In the genomic region with DNA sequence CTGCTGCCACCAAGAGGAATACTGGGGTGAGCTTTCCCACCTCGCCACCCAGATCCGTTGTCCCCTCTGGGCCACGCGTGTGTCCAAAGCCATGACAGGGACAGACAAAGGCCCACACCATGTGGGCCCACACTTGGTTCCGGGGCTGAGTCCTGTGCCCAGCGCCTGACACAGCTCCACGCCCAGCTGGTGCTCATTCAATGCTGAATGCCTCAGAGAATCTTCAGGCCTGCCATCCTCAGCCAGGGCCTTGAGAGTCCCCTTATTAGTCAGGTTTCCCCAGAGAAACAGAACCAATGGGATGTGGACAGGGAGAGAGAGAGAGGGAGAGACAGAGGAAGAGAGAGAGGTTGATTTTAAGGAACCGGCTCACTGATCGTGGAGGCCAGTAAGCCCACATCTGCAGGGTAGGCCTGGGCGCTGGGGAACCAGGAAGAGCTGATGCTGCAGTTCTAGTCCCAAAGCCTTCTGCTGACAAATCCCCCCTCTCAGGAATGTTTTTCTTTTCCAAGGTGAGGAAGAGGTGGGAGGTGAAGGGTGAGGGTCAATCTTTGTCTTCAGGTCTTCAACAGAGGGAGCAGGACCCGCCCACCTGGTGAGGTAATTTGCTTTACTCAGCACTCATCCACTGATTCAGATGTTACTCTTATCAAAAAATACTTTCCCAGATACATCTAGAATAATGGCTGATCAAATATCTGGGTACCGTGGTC, we compare ENCODE assay signal across 26 cellular contexts. TPM values are rescaled to one million over a fixed set of nuclear protein-coding genes. Genes with fewer than 3 reads are reported as not detected.
DNase-seq lines count a peak whose midpoint lies in the region; ATAC-seq, FAIRE-seq and TF ChIP-seq lines count a peak whose summit lies in the region.
"Had no signal": no experiment of that assay in that cellular context is flagged by ENCODE, and none has a peak within 500 bp of the region (broad histone marks: within the 10 kb centered on the region; RNA-seq: fewer than 3 reads in every experiment).

No MANE protein-coding gene starts in this region.

- no peaks in the 10 kb centered on the region for H3K36me3 Mint-ChIP-seq in activated CD4-positive, alpha-beta T cell treated with anti-CD3 and anti-CD28 coated beads for 36 hours (ENCODE audit: low read depth)
- H3K36me3 Mint-ChIP-seq in activated CD4-positive, alpha-beta T cell treated with anti-CD3 and anti-CD28 coated beads, Interleukin-2, amount 10 ng/mL, durations not matched to agents 7 days and 5 days (ENCODE audit: low read depth) = no peaks in the 10 kb centered on the region
- peaks cover 2% of the 10 kb centered on the region for H3K36me3 Mint-ChIP-seq in activated CD4-positive, alpha-beta memory T cell treated with anti-CD3 and anti-CD28 coated beads for 36 hours
- H3K36me3 Mint-ChIP-seq in nephron progenitor cell (ENCODE audit: low read depth) = no peaks in the 10 kb centered on the region
- H3K36me3 Mint-ChIP-seq: naive thymus-derived CD4-positive, alpha-beta T cell had no signal

- H3K4me1 Mint-ChIP-seq in activated CD4-positive, alpha-beta T cell treated with anti-CD3 and anti-CD28 coated beads for 36 hours = peaks cover 52% of the 10 kb centered on the region
- peaks cover 50% of the 10 kb centered on the region for H3K4me1 Mint-ChIP-seq in activated CD4-positive, alpha-beta T cell treated with anti-CD3 and anti-CD28 coated beads, Interleukin-2, amount 10 ng/mL, durations not matched to agents 7 days and 5 days
- peaks cover 54% of the 10 kb centered on the region for H3K4me1 Mint-ChIP-seq in activated CD4-positive, alpha-beta memory T cell treated with anti-CD3 and anti-CD28 coated beads for 36 hours (ENCODE audit: low read depth)
- peaks cover 32% of the 10 kb centered on the region for H3K4me1 Mint-ChIP-seq in nephron progenitor cell

- no peaks in the 10 kb centered on the region for H3K4me1 ChIP-seq in ovary (ENCODE audit: insufficient read depth)

- FAIRE-seq in GM12891 (lab: Jason Lieb, UNC) = peak; percentile 87
- FAIRE-seq: endothelial cell of umbilical vein, RCC 7860 had no signal

- no peak for ATAC-seq in activated CD4-positive, alpha-beta T cell treated with anti-CD3 and anti-CD28 coated beads for 36 hours
- ATAC-seq in HG03469 (IDR thresholded peaks at IDR 0.05; ENCODE audit: unreplicated experiment) (no peak), GM18519 (IDR thresholded peaks at IDR 0.05; ENCODE audit: low FRiP score, unreplicated experiment) (no peak)
- ATAC-seq: naive thymus-derived CD4-positive, alpha-beta T cell; SK-N-SH treated with all-trans-retinoic acid at 6 μM for 48 hours had no signal

- POLR2A ChIA-PET in activated CD4-positive, alpha-beta T cell treated with anti-CD3 and anti-CD28 coated beads for 36 hours (lab: Charles Lee) = interaction anchor here (0.7 to 2.6 kb wide), 5 partner anchors 11 to 84 kb away, joined by 3 to 16 read pairs (median 6); no protein-coding TSS in a partner anchor
- POLR2A ChIA-PET in activated CD4-positive, alpha-beta T cell treated with anti-CD3 and anti-CD28 coated beads, Interleukin-2, amount 10 ng/mL, durations not matched to agents 7 days and 5 days (lab: Charles Lee) = interaction anchor here (2.1 kb wide), 1 partner anchor 60 kb away, joined by 5 read pairs; a partner anchor contains a TSS
- POLR2A ChIA-PET in activated CD4-positive, alpha-beta memory T cell treated with anti-CD3 and anti-CD28 coated beads for 36 hours (lab: Charles Lee) = interaction anchor here (0.6 to 4.8 kb wide), 10 partner anchors 11 to 161 kb away, joined by 3 to 49 read pairs (median 6); a partner anchor contains a TSS

- H3K4me3 ChIP-seq in ovary = no peak overlapping the region
- H3K4me3 ChIP-seq: coronary artery, spleen, tibial artery had no signal

- H3K9me3 Mint-ChIP-seq in activated CD4-positive, alpha-beta T cell treated with anti-CD3 and anti-CD28 coated beads for 36 hours (ENCODE audit: low read depth) = no peaks in the 10 kb centered on the region
- no peaks in the 10 kb centered on the region for H3K9me3 Mint-ChIP-seq in activated CD4-positive, alpha-beta T cell treated with anti-CD3 and anti-CD28 coated beads, Interleukin-2, amount 10 ng/mL, durations not matched to agents 7 days and 5 days
- H3K9me3 Mint-ChIP-seq in activated CD4-positive, alpha-beta memory T cell treated with anti-CD3 and anti-CD28 coated beads for 36 hours = no peaks in the 10 kb centered on the region
- no peaks in the 10 kb centered on the region for H3K9me3 Mint-ChIP-seq in nephron progenitor cell
- H3K9me3 Mint-ChIP-seq: HFFc6; naive thymus-derived CD4-positive, alpha-beta T cell had no signal

- peak overlapping the region; percentile 77 for H3K27ac Mint-ChIP-seq in activated CD4-positive, alpha-beta T cell treated with anti-CD3 and anti-CD28 coated beads for 36 hours
- no peak overlapping the region for H3K27ac Mint-ChIP-seq in activated CD4-positive, alpha-beta T cell treated with anti-CD3 and anti-CD28 coated beads, Interleukin-2, amount 10 ng/mL, durations not matched to agents 7 days and 5 days
- peak overlapping the region; percentile 80 for H3K27ac Mint-ChIP-seq in activated CD4-positive, alpha-beta memory T cell treated with anti-CD3 and anti-CD28 coated beads for 36 hours
- H3K27ac Mint-ChIP-seq in nephron progenitor cell = no peak overlapping the region
- H3K27ac Mint-ChIP-seq: HFFc6 had no signal

- TF ChIP-seq POLR2A in GM12891 (IDR thresholded peaks at IDR 0.05; ENCODE audit: low read depth, low read length) = peak; percentile 46
- no peak for TF ChIP-seq POLR2A in ovary (IDR thresholded peaks at IDR 0.05)

- no peak for DNase-seq in activated CD4-positive, alpha-beta T cell treated with anti-CD3 and anti-CD28 coated beads for 36 hours
- no peak for DNase-seq in activated CD4-positive, alpha-beta T cell treated with anti-CD3 and anti-CD28 coated beads, Interleukin-2, amount 10 ng/mL, durations not matched to agents 7 days and 5 days
- DNase-seq in GM12891 (ENCODE audit: insufficient read length, low spot score) (no peak), nephron progenitor cell (no peak), ovary (no peak)
- DNase-seq in activated CD4-positive, alpha-beta memory T cell treated with anti-CD3 and anti-CD28 coated beads for 36 hours = no peak
- DNase-seq: activated CD4-positive, CD25-positive, alpha-beta regulatory T cell treated with anti-CD3 and anti-CD28 coated beads, Interleukin-2, amount 50 U/mL, for 72 hours; activated CD8-positive, alpha-beta memory T cell treated with anti-CD3 and anti-CD28 coated beads, Interleukin-2, amount 50 U/mL, for 48 hours; HFFc6; islet precursor cell; naive thymus-derived CD4-positive, alpha-beta T cell; NCI-H1436; spleen; tibial artery had no signal

- H3K9me3 ChIP-seq in ovary = no peaks in the 10 kb centered on the region
- H3K9me3 ChIP-seq: spleen had no signal

- intact Hi-C loops in activated CD4-positive, alpha-beta T cell treated with anti-CD3 and anti-CD28 coated beads for 36 hours (cut with DNase I, micrococcal nuclease) = loop anchor here (2.0 kb wide), 3 partner anchors 31 to 137 kb away; a partner anchor contains a TSS
- intact Hi-C loops in activated CD4-positive, alpha-beta memory T cell treated with anti-CD3 and anti-CD28 coated beads for 36 hours (cut with micrococcal nuclease) = no loop called here
- intact Hi-C loops in ovary (cut with DNase I) = loop anchor here (5.0 to 10.0 kb wide), 4 partner anchors 81 to 163 kb away; no protein-coding TSS in a partner anchor

- peak overlapping the region; percentile 44 for H3K4me3 Mint-ChIP-seq in activated CD4-positive, alpha-beta T cell treated with anti-CD3 and anti-CD28 coated beads for 36 hours
- H3K4me3 Mint-ChIP-seq in activated CD4-positive, alpha-beta T cell treated with anti-CD3 and anti-CD28 coated beads, Interleukin-2, amount 10 ng/mL, durations not matched to agents 7 days and 5 days = no peak overlapping the region
- H3K4me3 Mint-ChIP-seq in activated CD4-positive, alpha-beta memory T cell treated with anti-CD3 and anti-CD28 coated beads for 36 hours = peak overlapping the region; percentile 21
- peak overlapping the region; percentile 24 for H3K4me3 Mint-ChIP-seq in nephron progenitor cell
- H3K4me3 Mint-ChIP-seq: HFFc6 had no signal

- 85 to 88% (median 88%) methylated on average over 12 of the region's 12 CpGs for WGBS in ovary, 3 donors

- no peak for TF ChIP-seq EP300 in ovary (IDR thresholded peaks at IDR 0.05)

- no peaks in the 10 kb centered on the region for H3K27me3 ChIP-seq in ovary

- TF ChIP-seq CTCF in nephron progenitor cell (IDR thresholded peaks at IDR 0.05) = no peak
- no peak for TF ChIP-seq CTCF in ovary (IDR thresholded peaks at IDR 0.05)

- no peaks in the 10 kb centered on the region for H3K36me3 ChIP-seq in ovary
- H3K36me3 ChIP-seq: spleen, tibial artery had no signal

- CTCF ChIA-PET in activated CD4-positive, alpha-beta T cell treated with anti-CD3 and anti-CD28 coated beads for 36 hours (lab: Charles Lee) = interaction anchor here (0.6 to 6.1 kb wide), 24 partner anchors 11 to 187 kb away, joined by 3 to 186 read pairs (median 4); a partner anchor contains a TSS
- CTCF ChIA-PET in activated CD4-positive, alpha-beta T cell treated with anti-CD3 and anti-CD28 coated beads, Interleukin-2, amount 10 ng/mL, durations not matched to agents 7 days and 5 days (lab: Charles Lee) = interaction anchor here (0.6 to 4.8 kb wide), 19 partner anchors 10 to 233 kb away, joined by 3 to 31 read pairs (median 9); a partner anchor contains a TSS
- CTCF ChIA-PET in activated CD4-positive, alpha-beta memory T cell treated with anti-CD3 and anti-CD28 coated beads for 36 hours (lab: Charles Lee) = interaction anchor here (0.7 to 11.0 kb wide), 18 partner anchors 11 to 162 kb away, joined by 3 to 313 read pairs (median 10); a partner anchor contains a TSS

- H3K27me3 Mint-ChIP-seq in activated CD4-positive, alpha-beta T cell treated with anti-CD3 and anti-CD28 coated beads for 36 hours = peaks cover 6% of the 10 kb centered on the region
- H3K27me3 Mint-ChIP-seq in activated CD4-positive, alpha-beta T cell treated with anti-CD3 and anti-CD28 coated beads, Interleukin-2, amount 10 ng/mL, durations not matched to agents 7 days and 5 days = peaks cover 7% of the 10 kb centered on the region
- H3K27me3 Mint-ChIP-seq in activated CD4-positive, alpha-beta memory T cell treated with anti-CD3 and anti-CD28 coated beads for 36 hours = peaks cover 20% of the 10 kb centered on the region
- no peaks in the 10 kb centered on the region for H3K27me3 Mint-ChIP-seq in nephron progenitor cell (ENCODE audit: low read depth, poor library complexity)

- no peak overlapping the region for H3K27ac ChIP-seq in ovary
- H3K27ac ChIP-seq: 22Rv1, coronary artery, tibial artery had no signal

RNA-seq across cellular contexts. Expression of a gene that starts 10.2 kb away (rescaled TPM):
- 1 to 10 TPM; 1.1 to 1.3 TPM for total RNA-seq in activated CD4-positive, alpha-beta T cell treated with anti-CD3 and anti-CD28 coated beads for 36 hours
- total RNA-seq in activated CD4-positive, alpha-beta T cell treated with anti-CD3 and anti-CD28 coated beads, Interleukin-2, amount 10 ng/mL, durations not matched to agents 7 days and 5 days = under 1 TPM in 1 of 2 experiments, not detected in 1; 0.71 TPM
- not detected for polyA plus RNA-seq in GM12891 (2012; ENCODE audit: low read depth, missing spikeins)
- total RNA-seq in activated CD4-positive, alpha-beta memory T cell treated with anti-CD3 and anti-CD28 coated beads for 36 hours = under 1 TPM; 0.24 to 0.53 TPM
- not detected for total RNA-seq in ovary
- not detected for polyA plus RNA-seq in ovary
- total RNA-seq: endothelial cell of umbilical vein; fibroblast of villous mesenchyme; HFFc6; HT1080; lung microvascular endothelial cell; naive thymus-derived CD4-positive, alpha-beta T cell; pulmonary artery endothelial cell; spleen had no signal
- polyA plus RNA-seq: BJ; endothelial cell of umbilical vein; naive thymus-derived CD4-positive, alpha-beta T cell; spleen had no signal

RNA-seq across cellular contexts. Expression of a gene that starts 51.6 kb away (rescaled TPM):
- 1 to 10 TPM; 2.0 to 3.8 TPM for total RNA-seq in activated CD4-positive, alpha-beta T cell treated with anti-CD3 and anti-CD28 coated beads for 36 hours
- under 1 TPM in 1 of 2 experiments, not detected in 1; 0.15 TPM for total RNA-seq in activated CD4-positive, alpha-beta T cell treated with anti-CD3 and anti-CD28 coated beads, Interleukin-2, amount 10 ng/mL, durations not matched to agents 7 days and 5 days
- polyA plus RNA-seq in GM12891 (2012; ENCODE audit: low read depth, missing spikeins) = 0.82 TPM
- total RNA-seq in activated CD4-positive, alpha-beta memory T cell treated with anti-CD3 and anti-CD28 coated beads for 36 hours = under 1 TPM; 0.34 to 0.55 TPM
- under 1 TPM in 3 of 7 donors, not detected in 4; 0.11 to 0.18 (median 0.12) TPM for total RNA-seq in ovary
- under 1 TPM; 0.06 to 0.13 TPM for polyA plus RNA-seq in ovary
- total RNA-seq: fibroblast of villous mesenchyme, HFFc6, pulmonary artery endothelial cell, spleen had no signal
- polyA plus RNA-seq: naive thymus-derived CD4-positive, alpha-beta T cell; spleen had no signal

Comparison
In these comparisons a context has a peak if more than half of its experiments do, and no peak if none do; other contexts are left out.
1. H3K27ac Mint-ChIP-seq: peak in activated CD4-positive, alpha-beta T cell treated with anti-CD3 and anti-CD28 coated beads for 36 hours (single experiment) and activated CD4-positive, alpha-beta memory T cell treated with anti-CD3 and anti-CD28 coated beads for 36 hours (single experiment); none in activated CD4-positive, alpha-beta T cell treated with anti-CD3 and anti-CD28 coated beads, Interleukin-2, amount 10 ng/mL, durations not matched to agents 7 days and 5 days (single experiment) and nephron progenitor cell (single experiment).